In genomic region chr19:55809381-55810058, GRCh38 we compare ENCODE assay signal across 1 cellular context.
TF ChIP-seq lines count a peak whose summit lies in the region.

No MANE protein-coding gene starts in this region.

TF ChIP-seq in K562, 482 proteins besides CTCF, POLR2A, EP300 and RAD21 (continued from another document and continues in another):
- no peak for TF ChIP-seq ZBTB40 (IDR thresholded peaks at IDR 0.05)
- TF ChIP-seq ZBTB40 (CRISPR knock-in tag; IDR thresholded peaks at IDR 0.05): no peak
- TF ChIP-seq PYGO2 (tag; IDR thresholded peaks at IDR 0.05): no peak
- no peak for TF ChIP-seq NFE2 (IDR thresholded peaks at IDR 0.05; ENCODE audit: low read depth)
- TF ChIP-seq ZNF75A (CRISPR knock-in tag; IDR thresholded peaks at IDR 0.05): no peak
- no peak for TF ChIP-seq ZNF165 (CRISPR knock-in tag; IDR thresholded peaks at IDR 0.05; ENCODE audit: borderline replicate concordance)
- TF ChIP-seq EHMT2 (IDR thresholded peaks at IDR 0.05): peak; percentile 80
- TF ChIP-seq NEUROD1 (IDR thresholded peaks at IDR 0.05; ENCODE audit: borderline replicate concordance, low read depth, low read length, partially characterized antibody): no peak
- no peak for TF ChIP-seq SIX5 (IDR thresholded peaks at IDR 0.05; ENCODE audit: borderline replicate concordance in 1 of 2, insufficient read depth in 1 of 2, low read depth in 1 of 2, low read length in 2 of 2)
- TF ChIP-seq MEF2D (tag; conservative IDR thresholded peaks at IDR 0.05; ENCODE audit: low read depth): no peak
- TF ChIP-seq TEAD4 (IDR thresholded peaks at IDR 0.05; ENCODE audit: low read length): peak; percentile 27; the same call in 1 of the 2 replicates
- no peak for TF ChIP-seq TEAD4 (CRISPR knock-in tag; IDR thresholded peaks at IDR 0.05; ENCODE audit: borderline replicate concordance)
- no peak for TF ChIP-seq CREBBP (IDR thresholded peaks at IDR 0.05; ENCODE audit: low read depth, low read length)
- TF ChIP-seq PTTG1 (tag; IDR thresholded peaks at IDR 0.05; ENCODE audit: low read depth): no peak
- peak; percentile 62; the same call in 1 of the 2 replicates for TF ChIP-seq JUN (IDR thresholded peaks at IDR 0.05; ENCODE audit: borderline replicate concordance, low read depth, low read length)
- no peak for TF ChIP-seq JUN (CRISPR knock-in tag; IDR thresholded peaks at IDR 0.05; ENCODE audit: borderline replicate concordance)
- TF ChIP-seq, protein P1, sequence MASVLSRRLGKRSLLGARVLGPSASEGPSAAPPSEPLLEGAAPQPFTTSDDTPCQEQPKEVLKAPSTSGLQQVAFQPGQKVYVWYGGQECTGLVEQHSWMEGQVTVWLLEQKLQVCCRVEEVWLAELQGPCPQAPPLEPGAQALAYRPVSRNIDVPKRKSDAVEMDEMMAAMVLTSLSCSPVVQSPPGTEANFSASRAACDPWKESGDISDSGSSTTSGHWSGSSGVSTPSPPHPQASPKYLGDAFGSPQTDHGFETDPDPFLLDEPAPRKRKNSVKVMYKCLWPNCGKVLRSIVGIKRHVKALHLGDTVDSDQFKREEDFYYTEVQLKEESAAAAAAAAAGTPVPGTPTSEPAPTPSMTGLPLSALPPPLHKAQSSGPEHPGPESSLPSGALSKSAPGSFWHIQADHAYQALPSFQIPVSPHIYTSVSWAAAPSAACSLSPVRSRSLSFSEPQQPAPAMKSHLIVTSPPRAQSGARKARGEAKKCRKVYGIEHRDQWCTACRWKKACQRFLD (CRISPR knock-in tag; IDR thresholded peaks at IDR 0.05): no peak
- no peak for TF ChIP-seq ILK (tag; IDR thresholded peaks at IDR 0.05; ENCODE audit: borderline replicate concordance, low read depth)
- no peak for TF ChIP-seq ZNF274 (IDR thresholded peaks at IDR 0.05; ENCODE audit: borderline replicate concordance, low read depth, low read length)
- TF ChIP-seq HNRNPH1 (optimal IDR thresholded peaks at IDR 0.05; ENCODE audit: low read depth, low read length): no peak
- TF ChIP-seq ATF6 (CRISPR knock-in tag; IDR thresholded peaks at IDR 0.05): no peak
- peak in 1 of 2 experiments; percentile 48; a peak in 1 of 4 replicates for TF ChIP-seq MAZ (CRISPR knock-in tag; conservative IDR thresholded peaks at IDR 0.05 in 1 of 2, IDR thresholded peaks at IDR 0.05 in 1 of 2)
- no peak for TF ChIP-seq ZNF134 (CRISPR knock-in tag; conservative IDR thresholded peaks at IDR 0.05)
- TF ChIP-seq CREM (IDR thresholded peaks at IDR 0.05; ENCODE audit: low read depth): 0 out of 2 replicates have a peak, but pooled peaks have one; percentile 17
- TF ChIP-seq CBFA2T3 (IDR thresholded peaks at IDR 0.05): no peak
- no peak for TF ChIP-seq FOXP1 (CRISPR knock-in tag; IDR thresholded peaks at IDR 0.05)
- no peak for TF ChIP-seq E2F3 (CRISPR knock-in tag; IDR thresholded peaks at IDR 0.05)
- no peak for TF ChIP-seq MED1 (CRISPR knock-in tag; IDR thresholded peaks at IDR 0.05; ENCODE audit: borderline replicate concordance)
- TF ChIP-seq, protein P2, sequence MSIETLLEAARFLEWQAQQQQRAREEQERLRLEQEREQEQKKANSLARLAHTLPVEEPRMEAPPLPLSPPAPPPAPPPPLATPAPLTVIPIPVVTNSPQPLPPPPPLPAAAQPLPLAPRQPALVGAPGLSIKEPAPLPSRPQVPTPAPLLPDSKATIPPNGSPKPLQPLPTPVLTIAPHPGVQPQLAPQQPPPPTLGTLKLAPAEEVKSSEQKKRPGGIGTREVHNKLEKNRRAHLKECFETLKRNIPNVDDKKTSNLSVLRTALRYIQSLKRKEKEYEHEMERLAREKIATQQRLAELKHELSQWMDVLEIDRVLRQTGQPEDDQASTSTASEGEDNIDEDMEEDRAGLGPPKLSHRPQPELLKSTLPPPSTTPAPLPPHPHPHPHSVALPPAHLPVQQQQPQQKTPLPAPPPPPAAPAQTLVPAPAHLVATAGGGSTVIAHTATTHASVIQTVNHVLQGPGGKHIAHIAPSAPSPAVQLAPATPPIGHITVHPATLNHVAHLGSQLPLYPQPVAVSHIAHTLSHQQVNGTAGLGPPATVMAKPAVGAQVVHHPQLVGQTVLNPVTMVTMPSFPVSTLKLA (conservative IDR thresholded peaks at IDR 0.05): peak; percentile 64 to 81
- no peak for TF ChIP-seq BCOR (IDR thresholded peaks at IDR 0.05)
- TF ChIP-seq GTF2B (IDR thresholded peaks at IDR 0.05; ENCODE audit: extremely low read depth, insufficient read length): no peak
- TF ChIP-seq, protein P3, sequence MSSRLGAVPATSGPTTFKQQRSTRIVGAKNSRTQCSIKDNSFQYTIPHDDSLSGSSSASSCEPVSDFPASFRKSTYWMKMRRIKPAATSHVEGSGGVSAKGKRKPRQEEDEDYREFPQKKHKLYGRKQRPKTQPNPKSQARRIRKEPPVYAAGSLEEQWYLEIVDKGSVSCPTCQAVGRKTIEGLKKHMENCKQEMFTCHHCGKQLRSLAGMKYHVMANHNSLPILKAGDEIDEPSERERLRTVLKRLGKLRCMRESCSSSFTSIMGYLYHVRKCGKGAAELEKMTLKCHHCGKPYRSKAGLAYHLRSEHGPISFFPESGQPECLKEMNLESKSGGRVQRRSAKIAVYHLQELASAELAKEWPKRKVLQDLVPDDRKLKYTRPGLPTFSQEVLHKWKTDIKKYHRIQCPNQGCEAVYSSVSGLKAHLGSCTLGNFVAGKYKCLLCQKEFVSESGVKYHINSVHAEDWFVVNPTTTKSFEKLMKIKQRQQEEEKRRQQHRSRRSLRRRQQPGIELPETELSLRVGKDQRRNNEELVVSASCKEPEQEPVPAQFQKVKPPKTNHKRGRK (tag; IDR thresholded peaks at IDR 0.05): no peak
- TF ChIP-seq ZNF584 (CRISPR knock-in tag; IDR thresholded peaks at IDR 0.05; ENCODE audit: low read depth): no peak
- peak; percentile 72 for TF ChIP-seq PHF20 (IDR thresholded peaks at IDR 0.05; ENCODE audit: partially characterized antibody)
- TF ChIP-seq MEIS2 (IDR thresholded peaks at IDR 0.05; ENCODE audit: partially characterized antibody): peak; percentile 2
- no peak for TF ChIP-seq MCM7 (IDR thresholded peaks at IDR 0.05)
- TF ChIP-seq, protein P4, sequence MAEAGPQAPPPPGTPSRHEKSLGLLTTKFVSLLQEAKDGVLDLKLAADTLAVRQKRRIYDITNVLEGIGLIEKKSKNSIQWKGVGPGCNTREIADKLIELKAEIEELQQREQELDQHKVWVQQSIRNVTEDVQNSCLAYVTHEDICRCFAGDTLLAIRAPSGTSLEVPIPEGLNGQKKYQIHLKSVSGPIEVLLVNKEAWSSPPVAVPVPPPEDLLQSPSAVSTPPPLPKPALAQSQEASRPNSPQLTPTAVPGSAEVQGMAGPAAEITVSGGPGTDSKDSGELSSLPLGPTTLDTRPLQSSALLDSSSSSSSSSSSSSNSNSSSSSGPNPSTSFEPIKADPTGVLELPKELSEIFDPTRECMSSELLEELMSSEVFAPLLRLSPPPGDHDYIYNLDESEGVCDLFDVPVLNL (CRISPR knock-in tag; IDR thresholded peaks at IDR 0.05; ENCODE audit: low read depth): no peak
- peak; percentile 96 for TF ChIP-seq MYC (IDR thresholded peaks at IDR 0.05; ENCODE audit: low read depth, low read length)
- TF ChIP-seq MYC (CRISPR knock-in tag; IDR thresholded peaks at IDR 0.05; ENCODE audit: borderline replicate concordance, low read depth): no peak
- TF ChIP-seq FUS (optimal IDR thresholded peaks at IDR 0.05; ENCODE audit: low read depth, low read length): no peak
- TF ChIP-seq GABPB1 (CRISPR knock-in tag; IDR thresholded peaks at IDR 0.05): no peak
